9 cellular contexts compared by ENCODE assay signal in genomic region chr6:3195695-3196497, GRCh38. TPM values are rescaled to one million over a fixed set of nuclear protein-coding genes. Genes with fewer than 3 reads are reported as not detected.
A peak's percentile ranks its signal among the peaks of the same experiment; 100 is the strongest.
DNase-seq lines count a peak whose midpoint lies in the region; ATAC-seq and TF ChIP-seq lines count a peak whose summit lies in the region.
"Had no signal": no experiment of that assay in that cellular context is flagged by ENCODE, and none has a peak within 500 bp of the region (broad histone marks: within the 10 kb centered on the region; RNA-seq: fewer than 3 reads in every experiment).

No MANE protein-coding gene starts in this region.

- DNase-seq in HCT116 (ENCODE audit: low read depth, low spot score) (peak; percentile 19), NCI-H748 treated with DMSO at 0.1 percent for 48 hours (lab: John Stamatoyannopoulos, UW) (peak; percentile 93), trophoblast cell (peak in 1 of 2 donors; percentile 49)
- no peak for DNase-seq in activated CD4-positive, alpha-beta T cell treated with anti-CD3 and anti-CD28 coated beads, Interleukin-2, amount 50 U/mL, for 4 hours
- DNase-seq in effector CD4-positive, alpha-beta T cell: no peak
- DNase-seq: NCI-H2029 treated with DMSO at 0.1 percent for 48 hours had no signal

- intact Hi-C loops in HCT116 (cut with micrococcal nuclease): loop anchor here (1.0 kb wide), 1 partner anchor 70 kb away; no protein-coding TSS in a partner anchor

- TF ChIP-seq POLR2A in HCT116 (IDR thresholded peaks at IDR 0.05; ENCODE audit: borderline replicate concordance, extremely low read depth, insufficient read depth, insufficient read length): no peak

- CTCF ChIA-PET in HCT116 (lab: Charles Lee): interaction anchor here (0.6 to 1.6 kb wide), 5 partner anchors 36 to 350 kb away, joined by 3 to 6 read pairs (median 3); no protein-coding TSS in a partner anchor

- no peaks in the 10 kb centered on the region for H4K20me1 ChIP-seq in HCT116 (ENCODE audit: insufficient read depth)

- H3K79me1 ChIP-seq in trophoblast cell (ENCODE audit: low read length): peaks cover 1% of the 10 kb centered on the region

- H3K4me2 ChIP-seq in HCT116 (ENCODE audit: low read length) (peak overlapping the region; percentile 57), trophoblast cell (ENCODE audit: low read length) (no peak overlapping the region)

- H3K9ac ChIP-seq in HCT116 (ENCODE audit: low read length) (no peak overlapping the region), trophoblast cell (ENCODE audit: low read length) (no peak overlapping the region)

- H3K9me2 ChIP-seq in HCT116 (ENCODE audit: insufficient read depth): no peaks in the 10 kb centered on the region

- peak; percentile 80 for ATAC-seq in HCT116
- no peak for ATAC-seq in HG03025 (IDR thresholded peaks at IDR 0.05; ENCODE audit: low FRiP score, unreplicated experiment)
- ATAC-seq in GM19455 (IDR thresholded peaks at IDR 0.05; ENCODE audit: unreplicated experiment): no peak

- BruUV-seq in HCT116 (replicated peaks; lab: Mats Ljungman, UMichigan): no TSS peak

- H4K91ac ChIP-seq in trophoblast cell (ENCODE audit: low read depth, low read length): no peak overlapping the region

- H2BK120ac ChIP-seq in trophoblast cell (ENCODE audit: insufficient read depth, low read length, poor library complexity): no peak overlapping the region

- POLR2A ChIA-PET in HCT116 (lab: Charles Lee): no interaction called here

- H4K8ac ChIP-seq in trophoblast cell (ENCODE audit: low read depth, low read length): peak overlapping the region; percentile 31

- H2AK5ac ChIP-seq in trophoblast cell (ENCODE audit: low read length): no peak overlapping the region

- no peaks in the 10 kb centered on the region; a peak in 1 of 4 replicates for H3K9me3 ChIP-seq in HCT116 (ENCODE audit: control insufficient read depth in 1 of 2, insufficient read depth in 1 of 2, low read depth in 1 of 2, low read length in 2 of 2)
- H3K9me3 ChIP-seq in ectodermal cell (ENCODE audit: control insufficient read depth, low read length): no peaks in the 10 kb centered on the region
- H3K9me3 ChIP-seq in trophoblast cell (ENCODE audit: insufficient read depth, low read depth, low read length): peaks cover 6% of the 10 kb centered on the region

- 61% methylated on average over 16 of the region's 16 CpGs for WGBS in ectodermal cell, 2 experiments
- WGBS in trophoblast cell (ENCODE audit: extremely low coverage, insufficient coverage, insufficient read length): no CpG with 5 or more reads among the region's 16 CpGs

- no peak overlapping the region for H3K14ac ChIP-seq in trophoblast cell (ENCODE audit: low read length)

- RAD21 ChIA-PET in HCT116 (lab: Charles Lee; ENCODE audit: low non-redundant PET in 1 of 2, low total read pairs in 2 of 2, uncharacterized antibody in 2 of 2, unreplicated experiment in 2 of 2): interaction anchor here in 1 of 2 experiments (0.7 kb wide), 1 partner anchor 19 kb away, joined by 3 read pairs; no protein-coding TSS in a partner anchor

- peak overlapping the region in 1 of 2 experiments; percentile 23; a peak in 1 of 4 replicates for H3K4me3 ChIP-seq in HCT116 (replicated peaks in 1 of 2; ENCODE audit: low read depth in 1 of 2, low read length in 2 of 2)
- H3K4me3 ChIP-seq in ectodermal cell (ENCODE audit: insufficient read depth, low read depth, low read length): peak overlapping the region; percentile 16
- H3K4me3 ChIP-seq in trophoblast cell (ENCODE audit: low read depth, low read length): peak overlapping the region; percentile 33

- H3K27ac ChIP-seq in HCT116 (ENCODE audit: low read depth, low read length) (no peak overlapping the region), ectodermal cell (ENCODE audit: insufficient read depth, low read depth, low read length, poor library complexity, severe bottlenecking) (peak overlapping the region; percentile 95), trophoblast cell (ENCODE audit: low read depth, low read length) (no peak overlapping the region)

- no peak overlapping the region for H3K23ac ChIP-seq in trophoblast cell (ENCODE audit: low read length)

- H3K79me2 ChIP-seq in HCT116 (ENCODE audit: insufficient read depth, low read length): no peaks in the 10 kb centered on the region
- H3K79me2 ChIP-seq in trophoblast cell (ENCODE audit: control insufficient read depth, insufficient read depth, low read length, poor library complexity): no peaks in the 10 kb centered on the region

- H2BK12ac ChIP-seq in trophoblast cell (ENCODE audit: low read length): no peak overlapping the region

- H3K36me3 ChIP-seq in HCT116 (ENCODE audit: control insufficient read depth in 1 of 2, insufficient read depth in 2 of 2, low read length in 2 of 2) (no peaks in the 10 kb centered on the region), ectodermal cell (ENCODE audit: control insufficient read depth, insufficient read depth, low read length) (no peaks in the 10 kb centered on the region), trophoblast cell (ENCODE audit: control insufficient read depth in 1 of 2, insufficient read depth in 2 of 2, low read length in 2 of 2) (no peaks in the 10 kb centered on the region)

- no peak overlapping the region for H3K18ac ChIP-seq in trophoblast cell (ENCODE audit: low read length)

- H2AFZ ChIP-seq in HCT116 (ENCODE audit: low read depth, low read length, poor library complexity, severe bottlenecking): peak overlapping the region; percentile 49
- H2AFZ ChIP-seq in trophoblast cell (ENCODE audit: insufficient read depth, low read length, poor library complexity): no peak overlapping the region

- peak; percentile 14 to 55 (median 45); a peak in 4 of 6 replicates for TF ChIP-seq CTCF in HCT116 (IDR thresholded peaks at IDR 0.05 in 2 of 3, conservative IDR thresholded peaks at IDR 0.05 in 1 of 3; ENCODE audit: borderline replicate concordance in 1 of 3, insufficient read depth in 1 of 3, low read depth in 2 of 3, low read length in 2 of 3)

- peak overlapping the region; percentile 35 for H4K12ac ChIP-seq in trophoblast cell (ENCODE audit: low read depth, low read length)

- H3K4ac ChIP-seq in trophoblast cell (ENCODE audit: low read depth, low read length): no peak overlapping the region

- no peaks in the 10 kb centered on the region for H3K27me3 ChIP-seq in HCT116 (ENCODE audit: insufficient read depth, low read length)
- no peaks in the 10 kb centered on the region for H3K27me3 ChIP-seq in ectodermal cell (ENCODE audit: control insufficient read depth, insufficient read depth, low read length, poor library complexity, severe bottlenecking)
- peaks cover 2% of the 10 kb centered on the region for H3K27me3 ChIP-seq in trophoblast cell (ENCODE audit: insufficient read depth, low read length)

- peak; percentile 76 for TF ChIP-seq RAD21 in HCT116 (IDR thresholded peaks at IDR 0.05; ENCODE audit: low read depth)

- H2BK5ac ChIP-seq in trophoblast cell (ENCODE audit: low read depth, low read length, poor library complexity): no peak overlapping the region

- H3K4me1 ChIP-seq in HCT116 (ENCODE audit: control insufficient read depth in 1 of 2, insufficient read depth in 2 of 2, low read length in 2 of 2) (peaks cover 8 to 20% of the 10 kb centered on the region in 2 experiments; a peak in 3 of 4 replicates), ectodermal cell (ENCODE audit: control insufficient read depth, insufficient read depth, low read length) (peaks cover 25% of the 10 kb centered on the region), trophoblast cell (ENCODE audit: control insufficient read depth in 1 of 2, insufficient read depth in 2 of 2, low read length in 2 of 2) (peaks cover 3 to 9% of the 10 kb centered on the region in 2 experiments)

TF ChIP-seq in HCT116, 20 proteins besides CTCF, POLR2A, EP300 and RAD21 (continues in another document):
- TF ChIP-seq YY1 (IDR thresholded peaks at IDR 0.05; ENCODE audit: extremely low read depth, insufficient replicate concordance, low read depth, low read length) (no peak), JUND (IDR thresholded peaks at IDR 0.05) (no peak), SRF (IDR thresholded peaks at IDR 0.05; ENCODE audit: low read depth) (no peak), FOSL1 (IDR thresholded peaks at IDR 0.05; ENCODE audit: low read depth) (no peak), EGR1 (IDR thresholded peaks at IDR 0.05; ENCODE audit: low read depth) (no peak), ATF3 (IDR thresholded peaks at IDR 0.05) (no peak), SIN3A (IDR thresholded peaks at IDR 0.05; ENCODE audit: low read depth) (no peak)

RNA-seq across cellular contexts. Expression of gene TUBB2B, which starts 31.6 kb away (rescaled TPM):
- 0.86 TPM for total RNA-seq in HCT116 (2021; ENCODE audit: unreplicated experiment)
- 2.1 and 3.3 TPM in 2 replicates for polyA plus RNA-seq in HCT116 (2012)
- 606 TPM for polyA plus RNA-seq in ectodermal cell (2013, experiment 1 of 4)
- polyA plus RNA-seq in ectodermal cell (2013, experiment 2 of 4): 576 TPM
- 421 TPM for polyA plus RNA-seq in ectodermal cell (2013, experiment 3 of 4)
- polyA plus RNA-seq in ectodermal cell (2013, experiment 4 of 4): 444 TPM
- 139 and 141 TPM in 2 replicates for polyA plus RNA-seq in trophoblast cell (2013)

RNA-seq across cellular contexts. Expression of gene TUBB2A, which starts 38.6 kb away (rescaled TPM):
- total RNA-seq in HCT116 (2021; ENCODE audit: unreplicated experiment): 49.9 TPM
- 92.6 and 139 TPM in 2 replicates for polyA plus RNA-seq in HCT116 (2012)
- polyA plus RNA-seq in ectodermal cell (2013, experiment 1 of 4): 233 TPM
- polyA plus RNA-seq in ectodermal cell (2013, experiment 2 of 4): 211 TPM
- 183 TPM for polyA plus RNA-seq in ectodermal cell (2013, experiment 3 of 4)
- polyA plus RNA-seq in ectodermal cell (2013, experiment 4 of 4): 204 TPM
- 167 and 171 TPM in 2 replicates for polyA plus RNA-seq in trophoblast cell (2013)

Comparison
In these comparisons a context has a peak if more than half of its experiments do, and no peak if none do; other contexts are left out.
1. DNase-seq: peak in HCT116 (single experiment) and NCI-H748 treated with DMSO at 0.1 percent for 48 hours (single experiment); none in activated CD4-positive, alpha-beta T cell treated with anti-CD3 and anti-CD28 coated beads, Interleukin-2, amount 50 U/mL, for 4 hours (0 of 2) and effector CD4-positive, alpha-beta T cell (single experiment).